8 cellular contexts compared by ENCODE assay signal in the genomic region with DNA sequence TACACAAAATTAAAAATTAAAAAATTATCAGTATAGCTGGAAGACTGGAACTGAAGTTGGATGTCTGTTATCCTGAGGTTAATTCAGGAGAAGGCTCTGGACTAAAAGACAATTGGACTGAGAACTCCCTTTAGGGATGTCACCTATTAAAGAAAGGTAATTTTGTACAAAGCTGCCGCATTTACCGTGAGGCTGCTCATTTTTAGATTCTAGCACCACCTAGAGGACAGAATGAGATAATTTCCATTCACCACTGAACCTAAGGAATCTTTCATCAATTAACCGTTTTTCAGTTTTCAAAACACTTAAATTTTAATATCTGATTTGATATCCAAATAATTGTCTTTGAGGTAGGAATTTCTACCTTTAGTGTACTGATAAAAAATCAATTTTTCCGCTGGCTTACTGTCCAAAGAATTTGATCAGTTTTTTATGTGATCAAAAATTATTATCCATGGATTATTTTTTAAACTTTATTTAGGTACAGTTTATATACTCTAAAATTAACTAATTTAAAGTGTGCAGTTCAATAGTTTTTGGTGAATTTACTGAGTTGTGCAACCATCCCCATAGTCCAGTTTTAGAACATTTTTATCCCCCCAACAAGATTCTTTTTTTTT.
DNase-seq lines count a peak whose midpoint lies in the region; ATAC-seq and TF ChIP-seq lines count a peak whose summit lies in the region.

No MANE protein-coding gene starts in this region.

- H3K4me2 ChIP-seq in GM23338 = no peak overlapping the region

- H3K79me2 ChIP-seq in GM23338 (replicated peaks; ENCODE audit: insufficient read depth) = no peaks in the 10 kb centered on the region

- no peak overlapping the region for H3K4me3 Mint-ChIP-seq in Calu3 (ENCODE audit: low read depth, unreplicated experiment)
- H3K4me3 Mint-ChIP-seq in GM23338 = no peak overlapping the region
- H3K4me3 Mint-ChIP-seq in activated naive CD4-positive, alpha-beta T cell treated with anti-CD3 and anti-CD28 coated beads for 36 hours = no peak overlapping the region

- no peaks in the 10 kb centered on the region for H3K4me1 ChIP-seq in GM23338 (ENCODE audit: insufficient read depth)
- peaks cover 0 to 6% of the 10 kb centered on the region in 2 donors for H3K4me1 ChIP-seq in thoracic aorta (ENCODE audit: control insufficient read depth in 1 of 2, low read depth in 2 of 2)

- ATAC-seq in GM23338 (peak; percentile 67), thoracic aorta (ENCODE audit: insufficient number of reproducible peaks, low FRiP score, low read depth) (no peak)

- BruUV-seq in Calu3 (replicated peaks; lab: Mats Ljungman, UMichigan) = no TSS peak

- TF ChIP-seq CTCF in Calu3 (IDR thresholded peaks at IDR 0.05; ENCODE audit: unreplicated experiment) = peak; percentile 87
- TF ChIP-seq CTCF in GM23338 (conservative IDR thresholded peaks at IDR 0.05; ENCODE audit: low read depth in 2 of 2) = peak; percentile 85 to 89
- peak; percentile 81 for TF ChIP-seq CTCF in thoracic aorta (IDR thresholded peaks at IDR 0.05)

- intact Hi-C loops in Calu3 (cut with micrococcal nuclease; ENCODE audit: unreplicated experiment) = loop anchor here (1.0 to 10.0 kb wide), 5 partner anchors 106 to 606 kb away; a partner anchor contains a TSS
- intact Hi-C loops in activated naive CD4-positive, alpha-beta T cell treated with anti-CD3 and anti-CD28 coated beads for 36 hours (cut with micrococcal nuclease) = loop anchor here (1.0 to 10.0 kb wide), 7 partner anchors 205 to 692 kb away; a partner anchor contains a TSS

- H3K27ac ChIP-seq in GM23338 (ENCODE audit: low read depth) (no peak overlapping the region), thoracic aorta (no peak overlapping the region)

- no peaks in the 10 kb centered on the region for H3K36me3 ChIP-seq in GM23338 (ENCODE audit: insufficient read depth)
- H3K36me3 ChIP-seq in thoracic aorta = no peaks in the 10 kb centered on the region

- DNase-seq in Calu3 (peak; percentile 21), GM23338 (ENCODE audit: low spot score) (peak; percentile 82), NCI-H2171 treated with DMSO at 0.1 percent for 48 hours (lab: John Stamatoyannopoulos, UW) (peak; percentile 72), amniotic stem cell (lab: John Stamatoyannopoulos, UW) (peak; percentile 6), iPS-NIHi11 (ENCODE audit: low spot score) (peak; percentile 61), thoracic aorta (ENCODE audit: low spot score) (no peak), activated gamma-delta T cell treated with Interleukin-2 at 50 U/mL for 16 hours (no peak)
- no peak for DNase-seq in activated naive CD4-positive, alpha-beta T cell treated with anti-CD3 and anti-CD28 coated beads for 36 hours

- H3K27ac Mint-ChIP-seq in Calu3 (ENCODE audit: unreplicated experiment) (no peak overlapping the region), GM23338 (no peak overlapping the region)
- no peak overlapping the region for H3K27ac Mint-ChIP-seq in activated naive CD4-positive, alpha-beta T cell treated with anti-CD3 and anti-CD28 coated beads for 36 hours

- H3K9me2 ChIP-seq in GM23338 (ENCODE audit: insufficient read depth) = peaks cover 4% of the 10 kb centered on the region

- H3K27me3 ChIP-seq in GM23338 (ENCODE audit: insufficient read depth) (no peaks in the 10 kb centered on the region), thoracic aorta (replicated peaks; ENCODE audit: insufficient read depth) (no peaks in the 10 kb centered on the region)

- H3F3A ChIP-seq in GM23338 (replicated peaks; ENCODE audit: low read depth) = no peaks in the 10 kb centered on the region

- H3K9me3 Mint-ChIP-seq in Calu3 (ENCODE audit: low read depth, unreplicated experiment) = no peaks in the 10 kb centered on the region
- peaks cover 3% of the 10 kb centered on the region; the same call in 2 of the 3 replicates for H3K9me3 Mint-ChIP-seq in GM23338
- no peaks in the 10 kb centered on the region for H3K9me3 Mint-ChIP-seq in activated naive CD4-positive, alpha-beta T cell treated with anti-CD3 and anti-CD28 coated beads for 36 hours

- H4K20me1 ChIP-seq in GM23338 (replicated peaks; ENCODE audit: insufficient read depth) = no peaks in the 10 kb centered on the region

- H3K9me3 ChIP-seq in thoracic aorta = no peaks in the 10 kb centered on the region

- H3K36me3 Mint-ChIP-seq in Calu3 (ENCODE audit: insufficient read depth, unreplicated experiment) (no peaks in the 10 kb centered on the region), GM23338 (ENCODE audit: low read depth) (no peaks in the 10 kb centered on the region)
- H3K36me3 Mint-ChIP-seq in activated naive CD4-positive, alpha-beta T cell treated with anti-CD3 and anti-CD28 coated beads for 36 hours (ENCODE audit: low read depth) = no peaks in the 10 kb centered on the region

- H3K27me3 Mint-ChIP-seq in Calu3 (ENCODE audit: unreplicated experiment) (no peaks in the 10 kb centered on the region), GM23338 (ENCODE audit: insufficient read depth, low read depth, poor library complexity) (no peaks in the 10 kb centered on the region)
- no peaks in the 10 kb centered on the region for H3K27me3 Mint-ChIP-seq in activated naive CD4-positive, alpha-beta T cell treated with anti-CD3 and anti-CD28 coated beads for 36 hours (ENCODE audit: low read depth)

- no peak overlapping the region for H2AFZ ChIP-seq in GM23338

- H3K4me1 Mint-ChIP-seq in Calu3 (ENCODE audit: low read depth, unreplicated experiment) = no peaks in the 10 kb centered on the region
- H3K4me1 Mint-ChIP-seq in GM23338 = peaks cover 5% of the 10 kb centered on the region; the same call in 2 of the 3 replicates
- H3K4me1 Mint-ChIP-seq in activated naive CD4-positive, alpha-beta T cell treated with anti-CD3 and anti-CD28 coated beads for 36 hours (ENCODE audit: low read depth) = peaks cover 9% of the 10 kb centered on the region

- CTCF ChIA-PET in Calu3 (lab: Charles Lee) = interaction anchor here (0.6 to 2.7 kb wide), 8 partner anchors 8 to 605 kb away, joined by 3 to 9 read pairs (median 4); no protein-coding TSS in a partner anchor
- CTCF ChIA-PET in activated naive CD4-positive, alpha-beta T cell treated with anti-CD3 and anti-CD28 coated beads for 36 hours (lab: Charles Lee) = interaction anchor here (0.7 to 3.1 kb wide), 22 partner anchors 10 to 605 kb away, joined by 3 to 25 read pairs (median 4); a partner anchor contains a TSS

- no peak overlapping the region for H3K4me3 ChIP-seq in GM23338
- no peak overlapping the region for H3K4me3 ChIP-seq in thoracic aorta

TF ChIP-seq in GM23338, 12 proteins besides CTCF, POLR2A, EP300 and RAD21 (continues in another document):
- no peak for TF ChIP-seq POLR2AphosphoS5 (IDR thresholded peaks at IDR 0.05; ENCODE audit: low read depth)
- no peak for TF ChIP-seq ZNF114 (CRISPR knock-in tag; IDR thresholded peaks at IDR 0.05)
- no peak for TF ChIP-seq NANOG (IDR thresholded peaks at IDR 0.05; ENCODE audit: borderline replicate concordance)
- no peak for TF ChIP-seq JUNB (IDR thresholded peaks at IDR 0.05; ENCODE audit: unreplicated experiment)
- TF ChIP-seq, protein P1, sequence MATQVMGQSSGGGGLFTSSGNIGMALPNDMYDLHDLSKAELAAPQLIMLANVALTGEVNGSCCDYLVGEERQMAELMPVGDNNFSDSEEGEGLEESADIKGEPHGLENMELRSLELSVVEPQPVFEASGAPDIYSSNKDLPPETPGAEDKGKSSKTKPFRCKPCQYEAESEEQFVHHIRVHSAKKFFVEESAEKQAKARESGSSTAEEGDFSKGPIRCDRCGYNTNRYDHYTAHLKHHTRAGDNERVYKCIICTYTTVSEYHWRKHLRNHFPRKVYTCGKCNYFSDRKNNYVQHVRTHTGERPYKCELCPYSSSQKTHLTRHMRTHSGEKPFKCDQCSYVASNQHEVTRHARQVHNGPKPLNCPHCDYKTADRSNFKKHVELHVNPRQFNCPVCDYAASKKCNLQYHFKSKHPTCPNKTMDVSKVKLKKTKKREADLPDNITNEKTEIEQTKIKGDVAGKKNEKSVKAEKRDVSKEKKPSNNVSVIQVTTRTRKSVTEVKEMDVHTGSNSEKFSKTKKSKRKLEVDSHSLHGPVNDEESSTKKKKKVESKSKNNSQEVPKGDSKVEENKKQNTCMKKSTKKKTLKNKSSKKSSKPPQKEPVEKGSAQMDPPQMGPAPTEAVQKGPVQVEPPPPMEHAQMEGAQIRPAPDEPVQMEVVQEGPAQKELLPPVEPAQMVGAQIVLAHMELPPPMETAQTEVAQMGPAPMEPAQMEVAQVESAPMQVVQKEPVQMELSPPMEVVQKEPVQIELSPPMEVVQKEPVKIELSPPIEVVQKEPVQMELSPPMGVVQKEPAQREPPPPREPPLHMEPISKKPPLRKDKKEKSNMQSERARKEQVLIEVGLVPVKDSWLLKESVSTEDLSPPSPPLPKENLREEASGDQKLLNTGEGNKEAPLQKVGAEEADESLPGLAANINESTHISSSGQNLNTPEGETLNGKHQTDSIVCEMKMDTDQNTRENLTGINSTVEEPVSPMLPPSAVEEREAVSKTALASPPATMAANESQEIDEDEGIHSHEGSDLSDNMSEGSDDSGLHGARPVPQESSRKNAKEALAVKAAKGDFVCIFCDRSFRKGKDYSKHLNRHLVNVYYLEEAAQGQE (IDR thresholded peaks at IDR 0.05; ENCODE audit: unreplicated experiment) = no peak
- no peak for TF ChIP-seq EZH2phosphoT487 (IDR thresholded peaks at IDR 0.05; ENCODE audit: unreplicated experiment)
- no peak for TF ChIP-seq CREB1 (CRISPR knock-in tag; IDR thresholded peaks at IDR 0.05; ENCODE audit: low read depth)

Comparison
In these comparisons a context has a peak if more than half of its experiments do, and no peak if none do; other contexts are left out.
1. DNase-seq: peak in Calu3 (single experiment), GM23338 (single experiment), NCI-H2171 treated with DMSO at 0.1 percent for 48 hours (single experiment), amniotic stem cell (single experiment) and iPS-NIHi11 (single experiment); none in thoracic aorta (single experiment), activated naive CD4-positive, alpha-beta T cell treated with anti-CD3 and anti-CD28 coated beads for 36 hours (single experiment) and activated gamma-delta T cell treated with Interleukin-2 at 50 U/mL for 16 hours (single experiment).
2. Peak in every context shown above with its lines, with median percentiles within 50 percentile points of each other: CTCF ChIP-seq.